In genomic region chr1:227947678-227948492, GRCh38 we compare ENCODE assay signal across 9 cellular contexts. TPM values are rescaled to one million over a fixed set of nuclear protein-coding genes. Genes with fewer than 3 reads are reported as not detected.
DNase-seq lines count a peak whose midpoint lies in the region; ATAC-seq, FAIRE-seq and TF ChIP-seq lines count a peak whose summit lies in the region.
"Had no signal": no experiment of that assay in that cellular context is flagged by ENCODE, and none has a peak within 500 bp of the region (broad histone marks: within the 10 kb centered on the region; RNA-seq: fewer than 3 reads in every experiment).

TSS of gene WNT9A (minus strand) at chr1:227947932. CDS start at chr1:227947887, 45 bp downstream.

- H3K36me3 Mint-ChIP-seq in activated naive CD4-positive, alpha-beta T cell treated with anti-CD3 and anti-CD28 coated beads, Interleukin-2, amount 50 U/mL, for 72 hours = no peaks in the 10 kb centered on the region
- H3K36me3 Mint-ChIP-seq in glutamatergic neuron (ENCODE audit: unreplicated experiment) = peaks cover 2% of the 10 kb centered on the region

- peak; percentile 22 to 65 for ATAC-seq in activated naive CD4-positive, alpha-beta T cell treated with anti-CD3 and anti-CD28 coated beads, Interleukin-2, amount 50 U/mL, for 72 hours
- ATAC-seq in pancreas (peak; percentile 28 to 56 (median 50)), GM21576 (IDR thresholded peaks at IDR 0.05; ENCODE audit: unreplicated experiment) (no peak), GM21515 (IDR thresholded peaks at IDR 0.05; ENCODE audit: unreplicated experiment) (no peak)

- peaks cover 13 to 15% (median 14%) of the 10 kb centered on the region in 3 donors for H3K4me1 ChIP-seq in pancreas

- TF ChIP-seq CTCF in glutamatergic neuron (IDR thresholded peaks at IDR 0.05; ENCODE audit: partially characterized antibody, unreplicated experiment) (no peak), pancreas (IDR thresholded peaks at IDR 0.05) (no peak)

- H3K36me3 ChIP-seq in pancreas = no peaks in the 10 kb centered on the region

- no peaks in the 10 kb centered on the region for H3K9me3 Mint-ChIP-seq in activated naive CD4-positive, alpha-beta T cell treated with anti-CD3 and anti-CD28 coated beads, Interleukin-2, amount 50 U/mL, for 72 hours
- peaks cover 9% of the 10 kb centered on the region for H3K9me3 Mint-ChIP-seq in glutamatergic neuron (ENCODE audit: unreplicated experiment)

- H3K9me3 ChIP-seq in pancreas = no peaks in the 10 kb centered on the region

- 1% methylated on average over 70 to 119 of the region's 119 CpGs for WGBS in pancreas, 2 donors

- H3K27me3 Mint-ChIP-seq in glutamatergic neuron (ENCODE audit: unreplicated experiment) = peaks cover 9% of the 10 kb centered on the region

- peak within 1 kb of the TSS; percentile 21 to 45 (median 39) for H3K4me3 ChIP-seq in pancreas

- peak within 1 kb of the TSS; percentile 65 to 91 (median 78) for H3K27ac ChIP-seq in pancreas

- H3K4me1 Mint-ChIP-seq in glutamatergic neuron (ENCODE audit: low read depth, unreplicated experiment) = peaks cover 11% of the 10 kb centered on the region

- peak within 1 kb of the TSS; percentile 95 for H3K4me3 Mint-ChIP-seq in glutamatergic neuron (ENCODE audit: unreplicated experiment)

- no peak within 1 kb of the TSS for H3K27ac Mint-ChIP-seq in activated naive CD4-positive, alpha-beta T cell treated with anti-CD3 and anti-CD28 coated beads, Interleukin-2, amount 50 U/mL, for 72 hours
- peak within 1 kb of the TSS; percentile 89 for H3K27ac Mint-ChIP-seq in glutamatergic neuron (ENCODE audit: unreplicated experiment)

- DNase-seq in A172 (ENCODE audit: low spot score) = peak; percentile 41
- DNase-seq in G401 (ENCODE audit: low spot score) = peak; percentile 23
- DNase-seq in NCI-H1105 (lab: John Stamatoyannopoulos, UW) = peak; percentile 34
- DNase-seq in activated naive CD4-positive, alpha-beta T cell treated with anti-CD3 and anti-CD28 coated beads, Interleukin-2, amount 50 U/mL, for 72 hours (ENCODE audit: low spot score in 2 of 2) = peak; percentile 25 to 49
- peak; percentile 77 for DNase-seq in glutamatergic neuron
- DNase-seq in pancreas = peak; percentile 36 to 83 (median 64)

- H3K27me3 ChIP-seq in pancreas = no peaks in the 10 kb centered on the region

- in situ Hi-C loops in G401 (cut with HindIII; ENCODE audit: low sequenced_read_pairs) = loop anchor here (25.0 kb wide), 1 partner anchor 186 kb away; no protein-coding TSS in a partner anchor

- intact Hi-C loops in pancreas (cut with DNase I) = loop anchor here in 2 of 3 donors (2.0 to 10.0 kb wide), 3 partner anchors 183 to 466 kb away; no protein-coding TSS in a partner anchor

- no peak for FAIRE-seq in pancreas (lab: Jason Lieb, UNC)
- FAIRE-seq: islet of Langerhans had no signal

RNA-seq across cellular contexts. Expression of gene WNT9A, which starts in this region (rescaled TPM):
- 23.7 and 25.8 TPM in 2 replicates for total RNA-seq in A172 (2014; rRNA removed; shearing (Covaris generic))
- total RNA-seq in G401 (2014; rRNA removed; shearing (Covaris generic)) = 1.2 and 2.7 TPM in 2 replicates
- total RNA-seq in activated naive CD4-positive, alpha-beta T cell treated with anti-CD3 and anti-CD28 coated beads, Interleukin-2, amount 50 U/mL, for 72 hours = not detected
- total RNA-seq in glutamatergic neuron (ENCODE audit: unreplicated experiment) (13.8 TPM), pancreas (1 to 10 TPM in 5 of 6 donors, under 1 TPM in 1; 0.72 to 2.9 (median 2.1) TPM)
- 1 to 10 TPM in 1 of 2 donors, under 1 TPM in 1; 0.80 to 1.4 TPM for polyA plus RNA-seq in pancreas

Comparison
In these comparisons a context has a peak if more than half of its experiments do, and no peak if none do; other contexts are left out.
1. Peak in DNase-seq and ATAC-seq in activated naive CD4-positive, alpha-beta T cell treated with anti-CD3 and anti-CD28 coated beads, Interleukin-2, amount 50 U/mL, for 72 hours; RNA of the gene not detected or under 1 TPM.
2. DNase-seq: peak in every context shown above with its lines; median percentile 77 in glutamatergic neuron; 64 in pancreas; 41 in A172; 37 in activated naive CD4-positive, alpha-beta T cell treated with anti-CD3 and anti-CD28 coated beads, Interleukin-2, amount 50 U/mL, for 72 hours; 34 in NCI-H1105; 23 in G401.
3. ATAC-seq: peak in pancreas (4 of 4); none in GM21576 (single experiment) and GM21515 (single experiment).